1 cellular context compared by ENCODE assay signal in the genomic region with DNA sequence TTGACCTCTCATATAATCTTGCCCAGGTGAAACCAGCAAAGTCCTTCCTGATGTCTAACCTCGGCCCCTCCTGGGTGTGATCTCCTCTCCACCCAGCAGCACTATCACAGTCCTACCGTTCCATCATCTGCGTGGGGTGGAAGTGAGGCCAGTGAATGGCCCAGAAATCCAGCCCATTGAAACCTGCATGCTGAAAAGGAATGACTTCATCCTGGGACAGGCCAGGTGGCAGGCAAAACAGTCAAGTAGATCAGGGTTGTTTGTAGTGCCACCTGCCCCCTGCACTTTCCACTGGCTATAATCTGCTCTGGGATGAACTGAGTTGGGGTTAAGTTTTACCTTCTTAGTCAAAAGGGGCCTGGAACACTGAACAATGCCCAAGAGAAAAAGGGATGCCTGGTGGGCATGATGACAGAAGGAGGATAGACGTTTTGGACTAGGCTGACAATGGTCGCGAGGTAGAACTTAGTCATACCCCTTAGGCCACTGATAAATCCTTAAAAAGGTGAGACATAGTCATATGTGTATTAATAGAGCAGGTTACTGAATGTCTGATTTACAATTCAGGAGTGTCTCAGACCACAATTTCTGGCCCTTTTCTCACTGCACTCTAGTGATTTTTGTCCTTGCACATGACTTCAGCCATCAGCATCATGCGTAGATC.
TF ChIP-seq lines count a peak whose summit lies in the region.

No MANE protein-coding gene starts in this region.

TF ChIP-seq in SK-N-SH, 30 proteins besides CTCF, POLR2A, EP300 and RAD21:
- TF ChIP-seq, protein P1, sequence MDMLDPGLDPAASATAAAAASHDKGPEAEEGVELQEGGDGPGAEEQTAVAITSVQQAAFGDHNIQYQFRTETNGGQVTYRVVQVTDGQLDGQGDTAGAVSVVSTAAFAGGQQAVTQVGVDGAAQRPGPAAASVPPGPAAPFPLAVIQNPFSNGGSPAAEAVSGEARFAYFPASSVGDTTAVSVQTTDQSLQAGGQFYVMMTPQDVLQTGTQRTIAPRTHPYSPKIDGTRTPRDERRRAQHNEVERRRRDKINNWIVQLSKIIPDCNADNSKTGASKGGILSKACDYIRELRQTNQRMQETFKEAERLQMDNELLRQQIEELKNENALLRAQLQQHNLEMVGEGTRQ (IDR thresholded peaks at IDR 0.05; ENCODE audit: borderline replicate concordance, low read depth, low read length) = no peak
- no peak for TF ChIP-seq TCF12 (IDR thresholded peaks at IDR 0.05)
- TF ChIP-seq, protein P2, sequence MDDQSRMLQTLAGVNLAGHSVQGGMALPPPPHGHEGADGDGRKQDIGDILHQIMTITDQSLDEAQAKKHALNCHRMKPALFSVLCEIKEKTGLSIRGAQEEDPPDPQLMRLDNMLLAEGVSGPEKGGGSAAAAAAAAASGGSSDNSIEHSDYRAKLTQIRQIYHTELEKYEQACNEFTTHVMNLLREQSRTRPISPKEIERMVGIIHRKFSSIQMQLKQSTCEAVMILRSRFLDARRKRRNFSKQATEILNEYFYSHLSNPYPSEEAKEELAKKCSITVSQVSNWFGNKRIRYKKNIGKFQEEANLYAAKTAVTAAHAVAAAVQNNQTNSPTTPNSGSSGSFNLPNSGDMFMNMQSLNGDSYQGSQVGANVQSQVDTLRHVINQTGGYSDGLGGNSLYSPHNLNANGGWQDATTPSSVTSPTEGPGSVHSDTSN (IDR thresholded peaks at IDR 0.05) = no peak
- TF ChIP-seq FOXM1 (IDR thresholded peaks at IDR 0.05; ENCODE audit: low read depth) = no peak
- TF ChIP-seq, protein P3, sequence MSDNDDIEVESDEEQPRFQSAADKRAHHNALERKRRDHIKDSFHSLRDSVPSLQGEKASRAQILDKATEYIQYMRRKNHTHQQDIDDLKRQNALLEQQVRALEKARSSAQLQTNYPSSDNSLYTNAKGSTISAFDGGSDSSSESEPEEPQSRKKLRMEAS (IDR thresholded peaks at IDR 0.05; ENCODE audit: low read depth) = no peak
- no peak for TF ChIP-seq FOXJ3 (CRISPR knock-in tag; IDR thresholded peaks at IDR 0.05)
- no peak for TF ChIP-seq FOSL2 (IDR thresholded peaks at IDR 0.05; ENCODE audit: borderline replicate concordance, low read depth)
- TF ChIP-seq JUND (IDR thresholded peaks at IDR 0.05) = no peak
- TF ChIP-seq TAF1 (IDR thresholded peaks at IDR 0.05; ENCODE audit: borderline replicate concordance, low read depth, low read length) = no peak
- TF ChIP-seq, protein P4, sequence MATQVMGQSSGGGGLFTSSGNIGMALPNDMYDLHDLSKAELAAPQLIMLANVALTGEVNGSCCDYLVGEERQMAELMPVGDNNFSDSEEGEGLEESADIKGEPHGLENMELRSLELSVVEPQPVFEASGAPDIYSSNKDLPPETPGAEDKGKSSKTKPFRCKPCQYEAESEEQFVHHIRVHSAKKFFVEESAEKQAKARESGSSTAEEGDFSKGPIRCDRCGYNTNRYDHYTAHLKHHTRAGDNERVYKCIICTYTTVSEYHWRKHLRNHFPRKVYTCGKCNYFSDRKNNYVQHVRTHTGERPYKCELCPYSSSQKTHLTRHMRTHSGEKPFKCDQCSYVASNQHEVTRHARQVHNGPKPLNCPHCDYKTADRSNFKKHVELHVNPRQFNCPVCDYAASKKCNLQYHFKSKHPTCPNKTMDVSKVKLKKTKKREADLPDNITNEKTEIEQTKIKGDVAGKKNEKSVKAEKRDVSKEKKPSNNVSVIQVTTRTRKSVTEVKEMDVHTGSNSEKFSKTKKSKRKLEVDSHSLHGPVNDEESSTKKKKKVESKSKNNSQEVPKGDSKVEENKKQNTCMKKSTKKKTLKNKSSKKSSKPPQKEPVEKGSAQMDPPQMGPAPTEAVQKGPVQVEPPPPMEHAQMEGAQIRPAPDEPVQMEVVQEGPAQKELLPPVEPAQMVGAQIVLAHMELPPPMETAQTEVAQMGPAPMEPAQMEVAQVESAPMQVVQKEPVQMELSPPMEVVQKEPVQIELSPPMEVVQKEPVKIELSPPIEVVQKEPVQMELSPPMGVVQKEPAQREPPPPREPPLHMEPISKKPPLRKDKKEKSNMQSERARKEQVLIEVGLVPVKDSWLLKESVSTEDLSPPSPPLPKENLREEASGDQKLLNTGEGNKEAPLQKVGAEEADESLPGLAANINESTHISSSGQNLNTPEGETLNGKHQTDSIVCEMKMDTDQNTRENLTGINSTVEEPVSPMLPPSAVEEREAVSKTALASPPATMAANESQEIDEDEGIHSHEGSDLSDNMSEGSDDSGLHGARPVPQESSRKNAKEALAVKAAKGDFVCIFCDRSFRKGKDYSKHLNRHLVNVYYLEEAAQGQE (IDR thresholded peaks at IDR 0.05; ENCODE audit: low read depth, low read length) = no peak
- TF ChIP-seq RFX5 (IDR thresholded peaks at IDR 0.05; ENCODE audit: low read length) = no peak
- TF ChIP-seq POLR2AphosphoS5 (IDR thresholded peaks at IDR 0.05; ENCODE audit: low read depth, low read length) = no peak
- TF ChIP-seq ELF1 (IDR thresholded peaks at IDR 0.05) = no peak
- TF ChIP-seq EZH2phosphoT487 (IDR thresholded peaks at IDR 0.05; ENCODE audit: borderline replicate concordance, low read depth) = no peak
